Comparison of ENCODE assay signal across 32 cellular contexts in genomic region chr6:36413489-36414153, GRCh38. TPM values are rescaled to one million over a fixed set of nuclear protein-coding genes. Genes with fewer than 3 reads are reported as not detected.
"Had no signal": no experiment of that assay in that cellular context is flagged by ENCODE, and none has a peak within 500 bp of the region (broad histone marks: within the 10 kb centered on the region; RNA-seq: fewer than 3 reads in every experiment).

No MANE protein-coding gene starts in this region.

- ATAC-seq: effector memory CD8-positive, alpha-beta T cell; foreskin keratinocyte; gastroesophageal sphincter; heart left ventricle; left cardiac atrium; left lung; left ventricle myocardium superior had no signal

- H2AFZ ChIP-seq: hepatocyte had no signal

- H3K4me3 Mint-ChIP-seq: dendritic cell treated with granulocyte-macrophage colony-stimulating factor and Interleukin-4, amounts not matched to agents 40 ng/mL and 50 ng/mL, for 4 days; effector memory CD8-positive, alpha-beta T cell; endodermal cell; mesothelial cell of epicardium; naive B cell had no signal

- H3K27me3 ChIP-seq: colonic mucosa, esophagus muscularis mucosa, gastroesophageal sphincter, heart left ventricle, hepatocyte, left lung had no signal

- H3K27ac Mint-ChIP-seq: dendritic cell treated with granulocyte-macrophage colony-stimulating factor and Interleukin-4, amounts not matched to agents 40 ng/mL and 50 ng/mL, for 4 days; effector memory CD8-positive, alpha-beta T cell; endodermal cell; mesothelial cell of epicardium; naive B cell had no signal

- H3K9me3 ChIP-seq: colonic mucosa, esophagus muscularis mucosa, lower lobe of right lung, mucosa of descending colon had no signal

- H3K79me2 ChIP-seq: hepatocyte had no signal

- H3K4me1 ChIP-seq: colonic mucosa, esophagus muscularis mucosa, gastroesophageal sphincter, heart left ventricle, left lung, lower lobe of right lung had no signal

- FAIRE-seq: endometrium, endothelial cell of umbilical vein, frontal cortex, islet of Langerhans, keratinocyte had no signal

- DNase-seq: colonic mucosa; cortex of kidney; effector CD8-positive, alpha-beta T cell; effector memory CD8-positive, alpha-beta T cell; endodermal cell; foreskin keratinocyte; heart left ventricle; hypothalamus; left cardiac atrium; left lung; left ventricle myocardium superior; lower lobe of right lung; mesenchymal stem cell; mucosa of descending colon; naive B cell had no signal

- H3K36me3 ChIP-seq: colonic mucosa, esophagus muscularis mucosa, gastroesophageal sphincter, heart left ventricle, left lung, lower lobe of right lung had no signal

- H3K27ac ChIP-seq: colonic mucosa, esophagus muscularis mucosa, foreskin keratinocyte, gastroesophageal sphincter, heart left ventricle, left lung, lower lobe of right lung had no signal

- H3K4me3 ChIP-seq: colonic mucosa, esophagus muscularis mucosa, gastroesophageal sphincter, heart left ventricle, hepatocyte, left lung, lower lobe of right lung, mucosa of descending colon had no signal

- H3K4me1 Mint-ChIP-seq: naive B cell had no signal

- H3K4me2 ChIP-seq: hepatocyte had no signal

RNA-seq across cellular contexts. Expression of gene ETV7, which starts 26.2 kb away (rescaled TPM):
- total RNA-seq: frontal cortex, lung microvascular endothelial cell, myocyte had no signal

RNA-seq across cellular contexts. Expression of gene PXT1, which starts 29.0 kb away (rescaled TPM):
- total RNA-seq: colonic mucosa, endothelial cell of umbilical vein, epithelial cell of proximal tubule, esophagus muscularis mucosa, foreskin keratinocyte, frontal cortex, hepatocyte, kidney epithelial cell, left lung, lower leg skin, lower lobe of right lung, mesenteric fat pad, mesothelial cell of epicardium, mucosa of descending colon had no signal
- polyA plus RNA-seq: endothelial cell of umbilical vein, esophagus, foreskin keratinocyte, hepatocyte had no signal
